ENCODE assay signal across 26 cellular contexts in genomic region chr2:50049237-50049636, GRCh38.
"Had no signal": no experiment of that assay in that cellular context is flagged by ENCODE, and none has a peak within 500 bp of the region (broad histone marks: within the 10 kb centered on the region; RNA-seq: fewer than 3 reads in every experiment).

No MANE protein-coding gene starts in this region.

- H3K4me3 ChIP-seq: colonic mucosa, coronary artery, dorsolateral prefrontal cortex, esophagus muscularis mucosa, esophagus squamous epithelium, gastrocnemius medialis, gastroesophageal sphincter, heart left ventricle, heart right ventricle had no signal

- DNase-seq: colonic mucosa; cortex of kidney; dermis blood vessel endothelial cell; dorsolateral prefrontal cortex; effector CD4-positive, alpha-beta T cell; effector CD8-positive, alpha-beta T cell; effector memory CD4-positive, alpha-beta T cell; effector memory CD8-positive, alpha-beta T cell; endodermal cell; erythroblast; esophagus squamous epithelium; foreskin fibroblast; foreskin keratinocyte; foreskin melanocyte; gastrocnemius medialis; glutamatergic neuron; head of caudate nucleus; heart left ventricle; heart right ventricle had no signal

- H3K36me3 ChIP-seq: colonic mucosa, esophagus muscularis mucosa, esophagus squamous epithelium, gastrocnemius medialis, gastroesophageal sphincter, heart left ventricle, heart right ventricle had no signal

- H3K27ac ChIP-seq: colonic mucosa, coronary artery, dorsolateral prefrontal cortex, epithelial cell of prostate, esophagus muscularis mucosa, esophagus squamous epithelium, foreskin keratinocyte, gastrocnemius medialis, gastroesophageal sphincter, heart left ventricle, heart right ventricle had no signal

- ATAC-seq: effector memory CD8-positive, alpha-beta T cell; esophagus mucosa; foreskin keratinocyte; gastrocnemius medialis; gastroesophageal sphincter; heart left ventricle; heart right ventricle had no signal

- H3K4me1 ChIP-seq: colonic mucosa, esophagus muscularis mucosa, esophagus squamous epithelium, foreskin keratinocyte, gastrocnemius medialis, gastroesophageal sphincter, heart left ventricle, heart right ventricle had no signal

- FAIRE-seq: colon, endothelial cell of umbilical vein had no signal

- H3K27me3 ChIP-seq: colonic mucosa, dorsolateral prefrontal cortex, esophagus muscularis mucosa, esophagus squamous epithelium, foreskin keratinocyte, gastrocnemius medialis, gastroesophageal sphincter, heart left ventricle, heart right ventricle had no signal

- H3K9me3 ChIP-seq: colonic mucosa, esophagus muscularis mucosa, esophagus squamous epithelium, gastrocnemius medialis, gastroesophageal sphincter, heart left ventricle, heart right ventricle had no signal
